ENCODE assay signal across 1 cellular context in genomic region chr3:175150812-175151411, GRCh38.
TF ChIP-seq lines count a peak whose summit lies in the region.

No MANE protein-coding gene starts in this region.

TF ChIP-seq in WTC11, 78 proteins besides CTCF, POLR2A, EP300 and RAD21 (continued from another document):
- TF ChIP-seq ZMAT4 (CRISPR knock-in tag; IDR thresholded peaks at IDR 0.05) (no peak), FOXJ3 (CRISPR knock-in tag; IDR thresholded peaks at IDR 0.05; ENCODE audit: borderline replicate concordance) (no peak), ZNF317 (CRISPR knock-in tag; IDR thresholded peaks at IDR 0.05; ENCODE audit: borderline replicate concordance, low read depth) (no peak), JAZF1 (CRISPR knock-in tag; IDR thresholded peaks at IDR 0.05) (no peak), USF2 (CRISPR knock-in tag; IDR thresholded peaks at IDR 0.05) (no peak), RORB (CRISPR knock-in tag; IDR thresholded peaks at IDR 0.05) (no peak), HMGXB4 (CRISPR knock-in tag; IDR thresholded peaks at IDR 0.05) (no peak)
